15 cellular contexts compared by ENCODE assay signal in the genomic region with DNA sequence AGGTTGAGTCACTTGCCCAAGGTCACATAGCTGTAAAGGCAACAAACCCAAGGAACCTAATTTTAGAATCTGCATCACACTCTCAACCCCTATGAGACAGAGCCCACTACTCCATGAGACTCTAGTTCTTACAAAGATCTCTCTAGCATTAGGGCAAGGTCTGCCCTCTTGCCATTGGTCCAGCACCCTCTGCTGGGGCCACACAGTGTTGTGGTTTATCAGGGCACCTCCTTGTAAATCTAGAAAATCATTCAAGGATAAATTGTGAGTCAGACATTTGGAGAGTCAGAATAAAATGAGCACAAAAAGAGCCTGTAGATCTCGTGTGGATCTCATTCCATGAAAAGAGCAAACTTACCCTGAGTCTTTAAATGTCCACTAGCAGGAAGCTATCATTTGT.
DNase-seq lines count a peak whose midpoint lies in the region; ATAC-seq and TF ChIP-seq lines count a peak whose summit lies in the region.
"Had no signal": no experiment of that assay in that cellular context is flagged by ENCODE, and none has a peak within 500 bp of the region (broad histone marks: within the 10 kb centered on the region; RNA-seq: fewer than 3 reads in every experiment).

No MANE protein-coding gene starts in this region.

- H3K9me3 Mint-ChIP-seq in immature natural killer cell, result peaks cover 0 to 15% (median 5%) of the 10 kb centered on the region in 6 donors
- H3K9me3 Mint-ChIP-seq: activated naive CD4-positive, alpha-beta T cell treated with anti-CD3 and anti-CD28 coated beads for 36 hours; neural crest cell had no signal

- H3K4me1 ChIP-seq in heart right ventricle (peaks cover 3 to 88% (median 28%) of the 10 kb centered on the region in 9 donors), tibial nerve (peaks cover 0 to 12% (median 0%) of the 10 kb centered on the region in 4 donors)

- H3K27ac Mint-ChIP-seq in immature natural killer cell, result no peak overlapping the region
- H3K27ac Mint-ChIP-seq: activated naive CD4-positive, alpha-beta T cell treated with anti-CD3 and anti-CD28 coated beads for 36 hours had no signal

- intact Hi-C loops in heart right ventricle (cut with DNase I), result loop anchor here in 1 of 10 donors (5.0 kb wide), 1 partner anchor 87 kb away; no protein-coding TSS in a partner anchor

- H3K27ac ChIP-seq in heart right ventricle (peak overlapping the region in 3 of 10 donors; percentile 0 to 45 (median 33)), tibial nerve (no peak overlapping the region)
- H3K27ac ChIP-seq: SJSA1 had no signal

- no peak for TF ChIP-seq POLR2A in tibial nerve (IDR thresholded peaks at IDR 0.05)

- H3K9me3 ChIP-seq in heart right ventricle (no peaks in the 10 kb centered on the region), tibial nerve (no peaks in the 10 kb centered on the region)
- H3K9me3 ChIP-seq: SJSA1 had no signal

- ATAC-seq in heart right ventricle, result peak in 6 of 8 donors; percentile 6 to 70 (median 34)
- no peak for ATAC-seq in GM19463 (IDR thresholded peaks at IDR 0.05; ENCODE audit: unreplicated experiment)

- no peaks in the 10 kb centered on the region for H3K36me3 Mint-ChIP-seq in immature natural killer cell

- whole genome bisulfite sequencing in heart right ventricle, 2 donors, result 33 to 51% methylated on average over 1 of the region's 1 CpG
- 52 to 67% methylated on average over 1 of the region's 1 CpG for WGBS in tibial nerve, 2 donors

- H3K4me3 ChIP-seq in heart right ventricle, result no peak overlapping the region
- H3K4me3 ChIP-seq in tibial nerve, result no peak overlapping the region
- H3K4me3 ChIP-seq: SJSA1 had no signal

- peak; percentile 2 for DNase-seq in stimulated activated CD4-positive, alpha-beta T cell treated with anti-CD3 and anti-CD28 coated beads, Interleukin-15, amount 100 ng/mL, for 24 hours
- no peak for DNase-seq in stimulated activated CD4-positive, alpha-beta T cell treated with anti-CD3 and anti-CD28 coated beads, Interleukin-12 subunit alpha, Interleukin-12 subunit beta, amount 100 ng/mL, for 4 hours
- DNase-seq in RKO (ENCODE audit: low spot score) (peak; percentile 11), heart right ventricle (no peak), RPMI8226 (no peak), tibial nerve (ENCODE audit: low spot score in 2 of 2) (no peak), immature natural killer cell (no peak)
- DNase-seq: activated CD8-positive, alpha-beta memory T cell treated with anti-CD3 and anti-CD28 coated beads for 24 hours; activated naive CD4-positive, alpha-beta T cell treated with anti-CD3 and anti-CD28 coated beads for 36 hours; caudate nucleus; NCI-H2081; NCI-H774 had no signal

- peak in 2 of 9 donors; percentile 23 to 24 for TF ChIP-seq CTCF in heart right ventricle (IDR thresholded peaks at IDR 0.05)
- no peak for TF ChIP-seq CTCF in tibial nerve (IDR thresholded peaks at IDR 0.05)

- H3K4me3 Mint-ChIP-seq in immature natural killer cell, result no peak overlapping the region
- H3K4me3 Mint-ChIP-seq: activated naive CD4-positive, alpha-beta T cell treated with anti-CD3 and anti-CD28 coated beads for 36 hours; neural crest cell had no signal

- H3K36me3 ChIP-seq in heart right ventricle (no peaks in the 10 kb centered on the region), tibial nerve (no peaks in the 10 kb centered on the region)
- H3K36me3 ChIP-seq: SJSA1 had no signal

- TF ChIP-seq EP300 in tibial nerve (IDR thresholded peaks at IDR 0.05), result no peak

- H3K27me3 ChIP-seq in heart right ventricle (no peaks in the 10 kb centered on the region), tibial nerve (no peaks in the 10 kb centered on the region)
- H3K27me3 ChIP-seq: SJSA1 had no signal

- H3K27me3 Mint-ChIP-seq in immature natural killer cell (ENCODE audit: low read depth in 3 of 3), result peaks cover 0 to 1% (median 0%) of the 10 kb centered on the region in 3 donors

- H3K4me1 Mint-ChIP-seq in immature natural killer cell, result peaks cover 2 to 10% of the 10 kb centered on the region in 2 donors

Comparison
In these comparisons a context has a peak if more than half of its experiments do, and no peak if none do; other contexts are left out.
1. DNase-seq: peak in stimulated activated CD4-positive, alpha-beta T cell treated with anti-CD3 and anti-CD28 coated beads, Interleukin-15, amount 100 ng/mL, for 24 hours (single experiment) and RKO (single experiment); none in stimulated activated CD4-positive, alpha-beta T cell treated with anti-CD3 and anti-CD28 coated beads, Interleukin-12 subunit alpha, Interleukin-12 subunit beta, amount 100 ng/mL, for 4 hours (single experiment), heart right ventricle (0 of 2), RPMI8226 (single experiment), tibial nerve (0 of 2) and immature natural killer cell (0 of 3).